ENCODE assay signal across 25 cellular contexts in the genomic region with DNA sequence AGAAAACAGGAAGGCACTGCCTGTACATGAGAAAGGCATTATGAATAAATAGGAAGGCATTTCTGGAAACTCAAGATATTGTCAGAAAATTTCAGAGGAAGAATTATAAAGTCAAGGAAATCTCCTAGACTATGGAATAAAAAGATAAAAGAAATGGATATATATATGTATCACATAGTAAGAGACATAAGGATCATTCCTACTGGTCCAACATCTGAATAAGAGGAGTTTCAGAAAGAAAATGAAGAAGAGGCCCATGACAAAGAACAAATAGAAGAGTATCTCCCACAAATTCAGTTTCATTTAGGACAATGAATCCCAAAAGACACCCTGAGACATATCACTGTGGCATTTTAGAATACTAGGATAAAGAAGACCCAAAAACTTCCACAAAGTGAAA.
"Had no signal": no experiment of that assay in that cellular context is flagged by ENCODE, and none has a peak within 500 bp of the region (broad histone marks: within the 10 kb centered on the region; RNA-seq: fewer than 3 reads in every experiment).

No MANE protein-coding gene starts in this region.

- H3K27me3 ChIP-seq: colonic mucosa, dorsolateral prefrontal cortex, esophagus muscularis mucosa, esophagus squamous epithelium, foreskin keratinocyte, gastrocnemius medialis, gastroesophageal sphincter, heart left ventricle, heart right ventricle had no signal

- H3K27ac ChIP-seq: colonic mucosa, coronary artery, dorsolateral prefrontal cortex, epithelial cell of prostate, esophagus muscularis mucosa, esophagus squamous epithelium, foreskin keratinocyte, gastrocnemius medialis, gastroesophageal sphincter, heart left ventricle, heart right ventricle had no signal

- H3K36me3 ChIP-seq: colonic mucosa, esophagus muscularis mucosa, esophagus squamous epithelium, gastrocnemius medialis, gastroesophageal sphincter, heart left ventricle, heart right ventricle had no signal

- H3K9me3 ChIP-seq: colonic mucosa, gastrocnemius medialis had no signal

- H3K27me3 Mint-ChIP-seq: dendritic cell treated with granulocyte-macrophage colony-stimulating factor and Interleukin-4, amounts not matched to agents 40 ng/mL and 50 ng/mL, for 4 days; effector memory CD8-positive, alpha-beta T cell had no signal

- ATAC-seq: effector memory CD8-positive, alpha-beta T cell; esophagus mucosa; foreskin keratinocyte; gastrocnemius medialis; gastroesophageal sphincter; heart left ventricle; heart right ventricle had no signal

- H3K4me1 ChIP-seq: colonic mucosa, foreskin keratinocyte had no signal

- H3K4me1 Mint-ChIP-seq: endodermal cell had no signal

- DNase-seq: colonic mucosa; cortex of kidney; dermis blood vessel endothelial cell; dorsolateral prefrontal cortex; effector CD4-positive, alpha-beta T cell; effector CD8-positive, alpha-beta T cell; effector memory CD4-positive, alpha-beta T cell; effector memory CD8-positive, alpha-beta T cell; endodermal cell; erythroblast; esophagus squamous epithelium; foreskin fibroblast; foreskin keratinocyte; foreskin melanocyte; gastrocnemius medialis; glutamatergic neuron; head of caudate nucleus; heart left ventricle; heart right ventricle had no signal

- H3K4me3 Mint-ChIP-seq: dendritic cell treated with granulocyte-macrophage colony-stimulating factor and Interleukin-4, amounts not matched to agents 40 ng/mL and 50 ng/mL, for 4 days; effector memory CD8-positive, alpha-beta T cell; endodermal cell had no signal

- H3K4me3 ChIP-seq: colonic mucosa, coronary artery, dorsolateral prefrontal cortex, esophagus muscularis mucosa, esophagus squamous epithelium, gastrocnemius medialis, gastroesophageal sphincter, heart left ventricle, heart right ventricle had no signal

- H3K27ac Mint-ChIP-seq: dendritic cell treated with granulocyte-macrophage colony-stimulating factor and Interleukin-4, amounts not matched to agents 40 ng/mL and 50 ng/mL, for 4 days; effector memory CD8-positive, alpha-beta T cell; endodermal cell had no signal
